Comparison of ENCODE assay signal across 19 cellular contexts in the genomic region with DNA sequence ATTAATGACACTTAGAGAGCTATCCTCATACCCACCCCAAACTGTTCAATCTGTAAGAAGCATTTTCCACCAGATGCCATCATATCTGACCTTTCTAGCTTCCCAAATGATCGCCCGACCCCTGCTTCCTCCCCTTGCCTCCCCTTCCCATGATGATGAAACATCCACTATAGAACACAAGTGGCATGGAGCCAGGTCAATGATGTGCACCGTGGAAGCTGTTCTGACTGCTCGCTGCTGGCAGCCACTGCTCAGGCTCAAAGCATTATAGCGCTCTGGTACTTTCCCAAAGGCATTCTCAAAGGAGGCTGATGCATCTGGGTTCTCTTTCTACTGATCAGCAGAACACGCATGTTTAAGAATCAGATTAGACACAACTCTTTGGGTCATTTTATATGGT.
DNase-seq lines count a peak whose midpoint lies in the region; ATAC-seq and TF ChIP-seq lines count a peak whose summit lies in the region.
"Had no signal": no experiment of that assay in that cellular context is flagged by ENCODE, and none has a peak within 500 bp of the region (broad histone marks: within the 10 kb centered on the region; RNA-seq: fewer than 3 reads in every experiment).

No MANE protein-coding gene starts in this region.

- peak; percentile 18 for DNase-seq in NCI-H1105 (lab: John Stamatoyannopoulos, UW)
- DNase-seq in NCI-H1105 treated with DMSO at 0.1 percent for 48 hours (lab: John Stamatoyannopoulos, UW): no peak
- peak; percentile 45 for DNase-seq in fibroblast of peridontal ligament (ENCODE audit: extremely low read depth)
- DNase-seq in renal cortical epithelial cell (ENCODE audit: low read depth): peak; percentile 67
- no peak for DNase-seq in mesenteric fat pad (ENCODE audit: low spot score)
- DNase-seq in LoVo (ENCODE audit: low spot score): no peak
- DNase-seq: activated naive CD4-positive, alpha-beta T cell treated with anti-CD3 and anti-CD28 coated beads for 36 hours; CD8-positive, alpha-beta memory T cell; central memory CD4-positive, alpha-beta T cell; erythroblast; GDM1; KG1; mesendoderm; NCI-H2081 treated with DMSO at 0.1 percent for 48 hours; spleen had no signal

- peak overlapping the region; percentile 46 for H3K27ac ChIP-seq in VCaP
- H3K27ac ChIP-seq: neutrophil, SJSA1 had no signal

- TF ChIP-seq CTCF in VCaP (conservative IDR thresholded peaks at IDR 0.05): no peak

- ATAC-seq in GM19467 (IDR thresholded peaks at IDR 0.05; ENCODE audit: unreplicated experiment): no peak

Comparison
In these comparisons a context has a peak if more than half of its experiments do, and no peak if none do; other contexts are left out.
1. DNase-seq: peak in NCI-H1105 (single experiment), fibroblast of peridontal ligament (single experiment) and renal cortical epithelial cell (single experiment); none in NCI-H1105 treated with DMSO at 0.1 percent for 48 hours (single experiment), mesenteric fat pad (single experiment) and LoVo (single experiment).